Comparison of ENCODE assay signal across 10 cellular contexts in the genomic region with DNA sequence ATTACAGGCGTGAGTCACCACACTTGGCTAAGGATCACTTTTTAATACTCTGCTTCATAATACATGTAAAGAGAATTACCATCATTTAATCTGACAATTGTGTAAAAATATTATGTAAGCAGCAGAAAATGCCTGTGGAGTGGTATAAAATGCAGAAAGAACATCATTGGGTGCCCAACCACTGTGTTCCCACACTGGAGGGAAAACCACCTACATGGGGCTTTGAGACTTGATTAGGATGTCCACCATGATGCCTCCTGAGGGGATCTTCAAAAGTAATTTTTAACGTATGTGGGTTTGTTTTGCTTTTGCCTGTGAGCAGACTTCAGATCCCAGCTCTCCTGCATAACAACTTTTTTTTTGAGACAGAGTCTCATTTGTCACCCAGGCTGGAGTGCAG. TPM values are rescaled to one million over a fixed set of nuclear protein-coding genes. Genes with fewer than 3 reads are reported as not detected.
"Had no signal": no experiment of that assay in that cellular context is flagged by ENCODE, and none has a peak within 500 bp of the region (broad histone marks: within the 10 kb centered on the region; RNA-seq: fewer than 3 reads in every experiment).

No MANE protein-coding gene starts in this region.

- H3K9me3 ChIP-seq: HAP-1 had no signal

- H3K27ac ChIP-seq: HL-60 had no signal

- DNase-seq: H7, HFFc6 had no signal

- H3K4me3 ChIP-seq: GM23338, HAP-1 had no signal

- ATAC-seq: GM23338, HCT116, HepG2 had no signal

RNA-seq across cellular contexts. Expression of gene CFAP97D1, which starts 18.8 kb away (rescaled TPM):
- total RNA-seq: H4, HFFc6 had no signal
- polyA plus RNA-seq: HepG2, IgD-negative memory B cell had no signal

RNA-seq across cellular contexts. Expression of gene MPP3, which starts 33.9 kb away (rescaled TPM):
- polyA plus RNA-seq: IgD-negative memory B cell had no signal

RNA-seq across cellular contexts. Expression of gene SOST, which starts 40.5 kb away (rescaled TPM):
- total RNA-seq: GM23338, H7, HepG2, HFFc6, HT1080 had no signal
- polyA plus RNA-seq: GM23338, HepG2, IgD-negative memory B cell had no signal

RNA-seq across cellular contexts. Expression of gene CD300LG, which starts 47.9 kb away (rescaled TPM):
- total RNA-seq: GM23338, H4, H7, HepG2, HFFc6, HT1080 had no signal
- polyA plus RNA-seq: GM23338, HepG2, IgD-negative memory B cell had no signal
